32 cellular contexts compared by ENCODE assay signal in genomic region chr6:163023700-163024099, GRCh38.
"Had no signal": no experiment of that assay in that cellular context is flagged by ENCODE, and none has a peak within 500 bp of the region (broad histone marks: within the 10 kb centered on the region; RNA-seq: fewer than 3 reads in every experiment).

No MANE protein-coding gene starts in this region.

- FAIRE-seq: astrocyte, bronchial epithelial cell had no signal

- ATAC-seq: activated naive CD4-positive, alpha-beta T cell treated with anti-CD3 and anti-CD28 coated beads, Interleukin-2, amount 50 U/mL, for 72 hours; activated naive CD8-positive, alpha-beta T cell treated with anti-CD3 and anti-CD28 coated beads, Interleukin-2, amount 50 U/mL, for 24 hours; activated T-cell treated with anti-CD3 and anti-CD28 coated beads, Interleukin-2, amount 50 U/mL, for 4 hours; activated T-cell treated with anti-CD3 and anti-CD28 coated beads, Interleukin-2, amount 50 U/mL, for 72 hours; activated T-helper 17 cell treated with anti-CD3 and anti-CD28 coated beads, Interleukin-2, amount 50 U/mL, for 72 hours; body of pancreas had no signal

- H3K27ac ChIP-seq: adrenal gland, ascending aorta, body of pancreas, brain microvascular endothelial cell, breast epithelium, cardiac muscle cell had no signal

- H3K36me3 ChIP-seq: adrenal gland, ascending aorta, brain microvascular endothelial cell, breast epithelium, cardiac muscle cell had no signal

- H3K4me3 ChIP-seq: adrenal gland, ascending aorta, body of pancreas, breast epithelium, cardiac muscle cell had no signal

- H3K4me1 ChIP-seq: adrenal gland, ascending aorta, body of pancreas, breast epithelium had no signal

- DNase-seq: activated effector memory CD4-positive, alpha-beta T cell treated with anti-CD3 and anti-CD28 coated beads, Interleukin-2, amount 50 U/mL, for 16 hours; activated effector memory CD4-positive, alpha-beta T cell treated with Interleukin-2 at 50 U/mL for 16 hours; activated gamma-delta T cell; activated gamma-delta T cell treated with Interleukin-2 at 50 U/mL for 16 hours; activated naive CD4-positive, alpha-beta T cell; activated naive CD4-positive, alpha-beta T cell treated with anti-CD3 and anti-CD28 coated beads for 36 hours; activated naive CD4-positive, alpha-beta T cell treated with anti-CD3 and anti-CD28 coated beads, Interleukin-2, amount 10 ng/mL, durations not matched to agents 7 days and 5 days; activated naive CD4-positive, alpha-beta T cell treated with anti-CD3 and anti-CD28 coated beads, Interleukin-2, amount 50 U/mL, for 16 hours; activated naive CD4-positive, alpha-beta T cell treated with Interleukin-2 at 50 U/mL for 16 hours; activated naive CD8-positive, alpha-beta T cell treated with anti-CD3 and anti-CD28 coated beads for 36 hours; activated naive CD8-positive, alpha-beta T cell treated with anti-CD3 and anti-CD28 coated beads, Interleukin-2, amount 10 ng/mL, durations not matched to agents 7 days and 5 days; activated naive CD8-positive, alpha-beta T cell treated with anti-CD3 and anti-CD28 coated beads, Interleukin-2, amount 50 U/mL, for 24 hours; activated T-cell treated with anti-CD3 and anti-CD28 coated beads, Interleukin-2, amount 50 U/mL, for 4 hours; activated T-cell treated with anti-CD3 and anti-CD28 coated beads, Interleukin-2, amount 50 U/mL, for 48 hours; activated T-cell treated with anti-CD3 and anti-CD28 coated beads, Interleukin-2, amount 50 U/mL, for 72 hours; adrenal gland; amniotic stem cell; amygdala; anterior cingulate cortex; aorta; body of pancreas; brain microvascular endothelial cell; caudate nucleus; central memory CD4-positive, alpha-beta T cell; cerebellar nuclear complex had no signal
